In the genomic region with DNA sequence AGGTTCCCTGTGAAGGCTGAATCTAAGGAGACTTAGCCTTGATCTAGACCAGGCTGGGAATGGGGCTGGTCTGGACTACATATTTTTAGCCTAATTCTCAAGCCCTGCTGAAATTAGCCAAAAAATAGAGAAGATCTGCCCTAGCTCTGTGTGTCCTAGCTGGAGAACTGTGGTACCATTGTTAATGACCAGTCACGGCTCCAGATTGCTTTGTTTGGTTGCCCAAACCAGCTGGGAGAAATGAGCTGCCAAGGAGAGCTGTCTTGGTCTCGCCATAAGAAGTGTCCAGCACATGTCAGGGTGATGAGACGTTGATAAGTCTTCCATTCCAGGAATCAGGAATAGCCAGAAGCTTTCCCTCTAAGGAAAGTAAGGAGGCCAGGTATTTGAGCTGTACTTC, we compare ENCODE assay signal across 15 cellular contexts. TPM values are rescaled to one million over a fixed set of nuclear protein-coding genes. Genes with fewer than 3 reads are reported as not detected.
"Had no signal": no experiment of that assay in that cellular context is flagged by ENCODE, and none has a peak within 500 bp of the region (broad histone marks: within the 10 kb centered on the region; RNA-seq: fewer than 3 reads in every experiment).

No MANE protein-coding gene starts in this region.

- ATAC-seq: left cardiac atrium; lower lobe of right lung; naive thymus-derived CD4-positive, alpha-beta T cell; right lobe of liver; stimulated activated effector memory CD8-positive, alpha-beta T cell treated with anti-CD3 and anti-CD28 coated beads, Interleukin-12 subunit alpha, Interleukin-12 subunit beta, amount 100 ng/mL, for 72 hours; T-helper 17 cell had no signal

- H3K27ac ChIP-seq: colonic mucosa, epithelial cell of prostate, lower lobe of right lung, prostate gland, right lobe of liver had no signal

- H3K27ac Mint-ChIP-seq: activated B cell treated with CpG ODN at 0.5 μM for 24 hours; activated CD4-positive, alpha-beta T cell treated with anti-CD3 and anti-CD28 coated beads, Interleukin-2, amount 10 ng/mL, durations not matched to agents 7 days and 5 days; activated naive CD8-positive, alpha-beta T cell treated with anti-CD3 and anti-CD28 coated beads for 36 hours; naive thymus-derived CD4-positive, alpha-beta T cell; stimulated activated effector memory CD8-positive, alpha-beta T cell treated with anti-CD3 and anti-CD28 coated beads, Interleukin-12 subunit alpha, Interleukin-12 subunit beta, amount 100 ng/mL, for 72 hours; T-helper 17 cell; type B pancreatic cell had no signal

- H3K9me3 Mint-ChIP-seq: activated B cell treated with CpG ODN at 0.5 μM for 24 hours; activated CD4-positive, alpha-beta T cell treated with anti-CD3 and anti-CD28 coated beads, Interleukin-2, amount 10 ng/mL, durations not matched to agents 7 days and 5 days; activated naive CD8-positive, alpha-beta T cell treated with anti-CD3 and anti-CD28 coated beads for 36 hours; naive thymus-derived CD4-positive, alpha-beta T cell; stimulated activated effector memory CD8-positive, alpha-beta T cell treated with anti-CD3 and anti-CD28 coated beads, Interleukin-12 subunit alpha, Interleukin-12 subunit beta, amount 100 ng/mL, for 72 hours; type B pancreatic cell had no signal

- H3K4me1 Mint-ChIP-seq: activated B cell treated with CpG ODN at 0.5 μM for 24 hours; activated CD4-positive, alpha-beta T cell treated with anti-CD3 and anti-CD28 coated beads, Interleukin-2, amount 10 ng/mL, durations not matched to agents 7 days and 5 days; activated naive CD8-positive, alpha-beta T cell treated with anti-CD3 and anti-CD28 coated beads for 36 hours; naive thymus-derived CD4-positive, alpha-beta T cell; stimulated activated effector memory CD8-positive, alpha-beta T cell treated with anti-CD3 and anti-CD28 coated beads, Interleukin-12 subunit alpha, Interleukin-12 subunit beta, amount 100 ng/mL, for 72 hours had no signal

- H3K4me3 ChIP-seq: colonic mucosa, lower lobe of right lung, prostate gland, right lobe of liver had no signal

- H3K36me3 ChIP-seq: colonic mucosa had no signal

- H3K4me1 ChIP-seq: colonic mucosa, lower lobe of right lung, prostate gland, right lobe of liver had no signal

- H3K9me3 ChIP-seq: colonic mucosa, lower lobe of right lung, prostate gland, right lobe of liver had no signal

- H3K36me3 Mint-ChIP-seq: activated naive CD8-positive, alpha-beta T cell treated with anti-CD3 and anti-CD28 coated beads for 36 hours had no signal

- H3K27me3 ChIP-seq: colonic mucosa, right lobe of liver had no signal

- H3K4me3 Mint-ChIP-seq: activated B cell treated with CpG ODN at 0.5 μM for 24 hours; activated CD4-positive, alpha-beta T cell treated with anti-CD3 and anti-CD28 coated beads, Interleukin-2, amount 10 ng/mL, durations not matched to agents 7 days and 5 days; activated naive CD8-positive, alpha-beta T cell treated with anti-CD3 and anti-CD28 coated beads for 36 hours; naive thymus-derived CD4-positive, alpha-beta T cell; stimulated activated effector memory CD8-positive, alpha-beta T cell treated with anti-CD3 and anti-CD28 coated beads, Interleukin-12 subunit alpha, Interleukin-12 subunit beta, amount 100 ng/mL, for 72 hours; T-helper 17 cell; type B pancreatic cell had no signal

- DNase-seq: activated B cell treated with CpG ODN at 0.5 μM for 24 hours; activated CD4-positive, alpha-beta T cell treated with anti-CD3 and anti-CD28 coated beads, Interleukin-2, amount 10 ng/mL, durations not matched to agents 7 days and 5 days; activated effector memory CD4-positive, alpha-beta T cell treated with anti-CD3 and anti-CD28 coated beads, Interleukin-2, amount 50 U/mL, for 16 hours; activated naive CD8-positive, alpha-beta T cell treated with anti-CD3 and anti-CD28 coated beads for 36 hours; colonic mucosa; effector CD4-positive, alpha-beta T cell; left cardiac atrium; lower lobe of right lung; naive thymus-derived CD4-positive, alpha-beta T cell had no signal

RNA-seq across cellular contexts. Expression of gene GBX1, which starts 20.7 kb away (rescaled TPM):
- total RNA-seq: activated B cell treated with CpG ODN at 0.5 μM for 24 hours; activated CD4-positive, alpha-beta T cell treated with anti-CD3 and anti-CD28 coated beads, Interleukin-2, amount 10 ng/mL, durations not matched to agents 7 days and 5 days; activated naive CD8-positive, alpha-beta T cell treated with anti-CD3 and anti-CD28 coated beads for 36 hours; colonic mucosa; lower lobe of right lung; naive thymus-derived CD4-positive, alpha-beta T cell; prostate gland; right lobe of liver; T-helper 17 cell had no signal
- polyA plus RNA-seq: naive thymus-derived CD4-positive, alpha-beta T cell had no signal

RNA-seq across cellular contexts. Expression of gene ASB10, which starts 40.3 kb away (rescaled TPM):
- total RNA-seq: activated B cell treated with CpG ODN at 0.5 μM for 24 hours; activated CD4-positive, alpha-beta T cell treated with anti-CD3 and anti-CD28 coated beads, Interleukin-2, amount 10 ng/mL, durations not matched to agents 7 days and 5 days; activated naive CD8-positive, alpha-beta T cell treated with anti-CD3 and anti-CD28 coated beads for 36 hours; colonic mucosa; lower lobe of right lung; naive thymus-derived CD4-positive, alpha-beta T cell; prostate gland; right lobe of liver; T-helper 17 cell had no signal
- polyA plus RNA-seq: naive thymus-derived CD4-positive, alpha-beta T cell had no signal
